In genomic region chr15:55992769-55993110, GRCh38 we compare ENCODE assay signal across 8 cellular contexts. TPM values are rescaled to one million over a fixed set of nuclear protein-coding genes. Genes with fewer than 3 reads are reported as not detected.
DNase-seq lines count a peak whose midpoint lies in the region; ATAC-seq and TF ChIP-seq lines count a peak whose summit lies in the region.

No MANE protein-coding gene starts in this region.

- POLR2A ChIA-PET in A673 (lab: Charles Lee; ENCODE audit: low non-redundant PET) = interaction anchor here (0.6 kb wide), 1 partner anchor 23 kb away, joined by 3 read pairs; no protein-coding TSS in a partner anchor

- H3K36me3 ChIP-seq in A673 (ENCODE audit: insufficient read depth, low read length, poor library complexity, severe bottlenecking) = no peaks in the 10 kb centered on the region
- no peaks in the 10 kb centered on the region for H3K36me3 ChIP-seq in colonic mucosa
- no peaks in the 10 kb centered on the region for H3K36me3 ChIP-seq in muscle layer of duodenum (ENCODE audit: control insufficient read depth in 1 of 2, insufficient read depth in 2 of 2, low read length in 2 of 2)

- H3K27me3 ChIP-seq in A673 (replicated peaks; ENCODE audit: insufficient read depth, low read depth, low read length, poor library complexity) = no peaks in the 10 kb centered on the region
- no peaks in the 10 kb centered on the region for H3K27me3 ChIP-seq in colonic mucosa
- H3K27me3 ChIP-seq in muscle layer of duodenum (ENCODE audit: low read depth, low read length) = no peaks in the 10 kb centered on the region

- TF ChIP-seq CTCF in A673 (conservative IDR thresholded peaks at IDR 0.05; ENCODE audit: low read depth, low read length) = no peak
- no peak for TF ChIP-seq CTCF in colonic mucosa (IDR thresholded peaks at IDR 0.05)

- H3K9me3 ChIP-seq in A673 (ENCODE audit: low read depth, low read length, poor library complexity, severe bottlenecking) = no peaks in the 10 kb centered on the region
- no peaks in the 10 kb centered on the region for H3K9me3 ChIP-seq in colonic mucosa
- no peaks in the 10 kb centered on the region for H3K9me3 ChIP-seq in muscle layer of duodenum (ENCODE audit: control insufficient read depth in 1 of 2, low read length in 2 of 2)

- peak overlapping the region; percentile 70 to 73 for H3K9ac ChIP-seq in colonic mucosa (ENCODE audit: low read depth in 2 of 2, low read length in 2 of 2)

- H3K36me3 Mint-ChIP-seq in IgD-negative memory B cell = no peaks in the 10 kb centered on the region

- H3K9me3 Mint-ChIP-seq in IgD-negative memory B cell = no peaks in the 10 kb centered on the region

- BruUV-seq in A673 (replicated peaks; lab: Mats Ljungman, UMichigan) = no TSS peak

- H3K27ac ChIP-seq in A673 (ENCODE audit: low read depth, low read length, poor library complexity, severe bottlenecking) (peak overlapping the region; percentile 89), colonic mucosa (peak overlapping the region; percentile 88), muscle layer of duodenum (ENCODE audit: low read length) (peak overlapping the region; percentile 70)

- H3K27me3 Mint-ChIP-seq in IgD-negative memory B cell = peaks cover 28% of the 10 kb centered on the region

- DNase-seq in A673 (ENCODE audit: low spot score) (no peak), colonic mucosa (no peak), NCI-H1417 (lab: John Stamatoyannopoulos, UW) (no peak)

- H3K27ac Mint-ChIP-seq in IgD-negative memory B cell = peak overlapping the region in 1 of 3 donors; percentile 49

- H3K4me3 ChIP-seq in A673 (ENCODE audit: low read depth, low read length, poor library complexity, severe bottlenecking) (peak overlapping the region; percentile 92), colonic mucosa (peak overlapping the region; percentile 80), muscle layer of duodenum (ENCODE audit: low read depth in 1 of 2, low read length in 2 of 2) (peak overlapping the region; percentile 60 to 85)

- H3K4me3 Mint-ChIP-seq in IgD-negative memory B cell = peak overlapping the region; percentile 85 to 96 (median 91)

- ATAC-seq in GM19324 (IDR thresholded peaks at IDR 0.05; ENCODE audit: low FRiP score, unreplicated experiment) = no peak
- no peak for ATAC-seq in GM18873 (IDR thresholded peaks at IDR 0.05; ENCODE audit: low FRiP score, unreplicated experiment)
- ATAC-seq in HG02763 (IDR thresholded peaks at IDR 0.05; ENCODE audit: unreplicated experiment) = no peak

- H3K4me1 Mint-ChIP-seq in IgD-negative memory B cell = peaks cover 5 to 9% (median 8%) of the 10 kb centered on the region in 3 donors

- H3K4me1 ChIP-seq in A673 (ENCODE audit: insufficient read depth, low read length, poor library complexity, severe bottlenecking) = peaks cover 17% of the 10 kb centered on the region
- peaks cover 5% of the 10 kb centered on the region for H3K4me1 ChIP-seq in colonic mucosa
- H3K4me1 ChIP-seq in muscle layer of duodenum (ENCODE audit: control insufficient read depth in 1 of 2, insufficient read depth in 2 of 2, low read length in 2 of 2) = no peaks in the 10 kb centered on the region

- CTCF ChIA-PET in A673 (lab: Charles Lee) = no interaction called here

- intact Hi-C loops in A673 (cut with micrococcal nuclease; ENCODE audit: unreplicated experiment) = loop anchor here (5.0 kb wide), 3 partner anchors 50 to 250 kb away; partner anchors contain the start of gene RFX7
- intact Hi-C loops in colonic mucosa (cut with DNase I) = loop anchor here (10.0 kb wide), 1 partner anchor 252 kb away; the partner anchor contains the start of gene RFX7

RNA-seq across cellular contexts. Expression of gene NEDD4, which starts 0.7 kb away (rescaled TPM):
- 23.1 and 23.6 TPM in 2 replicates for total RNA-seq in A673 (2021)
- 0.44 TPM for polyA plus RNA-seq in IgD-negative memory B cell
- 10 to 100 TPM; 14.5 to 15.3 TPM for total RNA-seq in colonic mucosa
